In the genomic region with DNA sequence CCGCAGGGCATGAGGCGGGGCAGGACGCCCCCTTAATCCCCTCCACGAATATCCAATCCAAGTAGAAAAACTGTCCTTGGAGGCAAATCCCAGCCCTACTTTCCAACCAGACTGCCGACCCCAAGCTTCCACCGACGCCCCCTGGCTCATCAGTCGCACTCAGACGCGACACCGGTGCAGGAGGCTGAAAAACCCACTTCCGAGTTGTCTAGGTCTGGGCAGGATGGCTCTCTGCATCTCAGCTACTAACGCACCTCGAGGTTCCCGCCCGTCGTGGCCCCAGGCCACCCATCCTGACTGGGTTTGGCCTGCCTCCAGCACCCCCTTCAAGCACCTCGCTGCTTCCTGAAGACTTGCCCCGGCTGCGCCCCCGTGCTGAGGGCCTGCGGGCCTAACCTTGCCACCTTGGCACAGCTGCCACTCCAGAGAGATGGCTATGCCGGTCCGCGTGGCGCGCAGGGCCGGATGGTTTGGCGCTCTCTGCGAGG, we compare ENCODE assay signal across 9 cellular contexts. TPM values are rescaled to one million over a fixed set of nuclear protein-coding genes. Genes with fewer than 3 reads are reported as not detected.
DNase-seq lines count a peak whose midpoint lies in the region; ATAC-seq and TF ChIP-seq lines count a peak whose summit lies in the region.
"Had no signal": no experiment of that assay in that cellular context is flagged by ENCODE, and none has a peak within 500 bp of the region (broad histone marks: within the 10 kb centered on the region; RNA-seq: fewer than 3 reads in every experiment).

No MANE protein-coding gene starts in this region.

- H3K4me1 Mint-ChIP-seq in mesothelial cell of epicardium, result peaks cover 39% of the 10 kb centered on the region

- WGBS in thyroid gland, 2 donors, result 46 to 55% methylated on average over 13 to 16 of the region's 30 CpGs

- TF ChIP-seq POLR2A in thyroid gland (IDR thresholded peaks at IDR 0.05), result no peak

- intact Hi-C loops in colonic mucosa (cut with DNase I) (no loop called here), thyroid gland (cut with DNase I) (no loop called here)

- H3K4me3 ChIP-seq in colonic mucosa, result no peak overlapping the region
- peak overlapping the region in 1 of 3 donors; percentile 52 for H3K4me3 ChIP-seq in thyroid gland (replicated peaks in 1 of 3)

- peak; percentile 69 for DNase-seq in NCI-H82 (lab: John Stamatoyannopoulos, UW)
- no peak for DNase-seq in NCI-H82 treated with DMSO at 0.1 percent for 48 hours (lab: John Stamatoyannopoulos, UW; ENCODE audit: unreplicated experiment)
- DNase-seq in colonic mucosa, result no peak
- DNase-seq in mesothelial cell of epicardium (ENCODE audit: low spot score in 2 of 2, unreplicated experiment in 2 of 2), result no peak
- DNase-seq in thyroid gland, result peak; percentile 8 to 33
- DNase-seq in amniotic stem cell (lab: John Stamatoyannopoulos, UW), result no peak
- DNase-seq in glomerular visceral epithelial cell (ENCODE audit: extremely low spot score), result no peak
- DNase-seq in left lobe of liver (ENCODE audit: low spot score), result no peak

- peak overlapping the region; percentile 80 for H3K4me3 Mint-ChIP-seq in mesothelial cell of epicardium

- H3K27me3 ChIP-seq in colonic mucosa, result peaks cover 30% of the 10 kb centered on the region
- no peaks in the 10 kb centered on the region for H3K27me3 ChIP-seq in thyroid gland

- no peaks in the 10 kb centered on the region for H3K4me1 ChIP-seq in colonic mucosa
- peaks cover 9 to 13% of the 10 kb centered on the region in 2 donors for H3K4me1 ChIP-seq in thyroid gland

- H3K27ac ChIP-seq in colonic mucosa, result peak overlapping the region; percentile 36
- H3K27ac ChIP-seq in thyroid gland, result no peak overlapping the region
- H3K27ac ChIP-seq: KMS-11 had no signal

- peaks cover 43% of the 10 kb centered on the region for H3K27me3 Mint-ChIP-seq in mesothelial cell of epicardium (ENCODE audit: low read depth)

- H3K9ac ChIP-seq in colonic mucosa (ENCODE audit: low read depth in 2 of 2, low read length in 2 of 2), result peak overlapping the region in 1 of 2 donors; percentile 43
- H3K9ac ChIP-seq: KMS-11 had no signal

- H3K36me3 ChIP-seq in colonic mucosa (no peaks in the 10 kb centered on the region), thyroid gland (no peaks in the 10 kb centered on the region)

- peak overlapping the region; percentile 90 for H3K27ac Mint-ChIP-seq in mesothelial cell of epicardium

- no peaks in the 10 kb centered on the region for H3K36me3 Mint-ChIP-seq in mesothelial cell of epicardium

- H3K9me3 ChIP-seq in colonic mucosa (no peaks in the 10 kb centered on the region), thyroid gland (no peaks in the 10 kb centered on the region)

- H3K9me3 Mint-ChIP-seq in mesothelial cell of epicardium, result no peaks in the 10 kb centered on the region

- TF ChIP-seq CTCF in colonic mucosa (IDR thresholded peaks at IDR 0.05) (no peak), mesothelial cell of epicardium (IDR thresholded peaks at IDR 0.05; ENCODE audit: unreplicated experiment) (no peak), thyroid gland (IDR thresholded peaks at IDR 0.05) (no peak)

- no peak for ATAC-seq in left lobe of liver

RNA-seq across cellular contexts. Expression of gene RGMA, which starts 15.5 kb away (rescaled TPM):
- total RNA-seq in colonic mucosa (10 to 100 TPM in 1 of 2 donors, 1 to 10 TPM in 1; 4.2 to 12.4 TPM), mesothelial cell of epicardium (23.6 to 26.1 TPM (median 24.3 TPM) in 3 replicates), thyroid gland (10 to 100 TPM in 1 of 4 donors, 1 to 10 TPM in 3; 2.4 to 10.3 (median 6.0) TPM), left lobe of liver (0.33 TPM)

Comparison
In these comparisons a context has a peak if more than half of its experiments do, and no peak if none do; other contexts are left out.
1. DNase-seq: peak in NCI-H82 (single experiment) and thyroid gland (2 of 2); none in NCI-H82 treated with DMSO at 0.1 percent for 48 hours (single experiment), colonic mucosa (single experiment), mesothelial cell of epicardium (0 of 2), amniotic stem cell (single experiment), glomerular visceral epithelial cell (single experiment) and left lobe of liver (single experiment).